9 cellular contexts compared by ENCODE assay signal in genomic region chr14:75283884-75284563, GRCh38. TPM values are rescaled to one million over a fixed set of nuclear protein-coding genes. Genes with fewer than 3 reads are reported as not detected.
DNase-seq lines count a peak whose midpoint lies in the region; ATAC-seq and TF ChIP-seq lines count a peak whose summit lies in the region.
"Had no signal": no experiment of that assay in that cellular context is flagged by ENCODE, and none has a peak within 500 bp of the region (broad histone marks: within the 10 kb centered on the region; RNA-seq: fewer than 3 reads in every experiment).

No MANE protein-coding gene starts in this region.

- DNase-seq in RPMI7951 (ENCODE audit: low read depth) (peak; percentile 28), epithelial cell of esophagus (ENCODE audit: low read depth) (peak; percentile 62), trophoblast cell (peak; percentile 90 to 92)
- no peak for DNase-seq in activated CD8-positive, alpha-beta memory T cell treated with anti-CD3 and anti-CD28 coated beads, Interleukin-2, amount 50 U/mL, for 48 hours
- DNase-seq: NCI-H2029 had no signal

- peaks cover 10 to 14% of the 10 kb centered on the region in 2 experiments for H3K36me3 ChIP-seq in trophoblast cell (ENCODE audit: control insufficient read depth in 1 of 2, insufficient read depth in 2 of 2, low read length in 2 of 2)

- H3K14ac ChIP-seq in trophoblast cell (ENCODE audit: low read length): no peak overlapping the region

- peak overlapping the region; percentile 0 for H2BK5ac ChIP-seq in trophoblast cell (ENCODE audit: low read depth, low read length, poor library complexity)

- H3K18ac ChIP-seq in trophoblast cell (ENCODE audit: low read length): peak overlapping the region; percentile 3

- ATAC-seq in HG03432 (IDR thresholded peaks at IDR 0.05; ENCODE audit: unreplicated experiment): no peak
- ATAC-seq in HG03280 (IDR thresholded peaks at IDR 0.05; ENCODE audit: unreplicated experiment): no peak

- H4K91ac ChIP-seq in trophoblast cell (ENCODE audit: low read depth, low read length): peak overlapping the region; percentile 10

- no peak overlapping the region for H2AFZ ChIP-seq in trophoblast cell (ENCODE audit: insufficient read depth, low read length, poor library complexity)

- no peak overlapping the region for H3K9ac ChIP-seq in trophoblast cell (ENCODE audit: low read length)

- H3K4me3 ChIP-seq in epithelial cell of esophagus (ENCODE audit: low read length) (no peak overlapping the region), trophoblast cell (ENCODE audit: low read depth, low read length) (no peak overlapping the region)
- H3K4me3 ChIP-seq: SJSA1 had no signal

- no peak overlapping the region for H3K23ac ChIP-seq in trophoblast cell (ENCODE audit: low read length)

- H3K79me1 ChIP-seq in trophoblast cell (ENCODE audit: low read length): peaks cover 6% of the 10 kb centered on the region

- no peak overlapping the region for H3K4ac ChIP-seq in trophoblast cell (ENCODE audit: low read depth, low read length)

- peaks cover 9 to 19% of the 10 kb centered on the region in 2 experiments for H3K4me1 ChIP-seq in trophoblast cell (ENCODE audit: control insufficient read depth in 1 of 2, insufficient read depth in 2 of 2, low read length in 2 of 2)

- no peaks in the 10 kb centered on the region for H3K9me3 ChIP-seq in trophoblast cell (ENCODE audit: insufficient read depth, low read depth, low read length)
- H3K9me3 ChIP-seq: SJSA1 had no signal

- WGBS in trophoblast cell (ENCODE audit: extremely low coverage, insufficient coverage, insufficient read length): no CpG with 5 or more reads among the region's 5 CpGs

- no peak overlapping the region for H3K4me2 ChIP-seq in trophoblast cell (ENCODE audit: low read length)

- TF ChIP-seq CTCF in GM12873 (IDR thresholded peaks at IDR 0.05; ENCODE audit: insufficient read depth, low read depth, low read length, missing control alignments) (peak; percentile 4), epithelial cell of esophagus (IDR thresholded peaks at IDR 0.05; ENCODE audit: insufficient read depth, low read depth, low read length, missing control alignments) (no peak)

- peak overlapping the region; percentile 8 for H2BK120ac ChIP-seq in trophoblast cell (ENCODE audit: insufficient read depth, low read length, poor library complexity)

- peaks cover 3% of the 10 kb centered on the region for H3K79me2 ChIP-seq in trophoblast cell (ENCODE audit: control insufficient read depth, insufficient read depth, low read length, poor library complexity)

- H3K27me3 ChIP-seq in trophoblast cell (ENCODE audit: insufficient read depth, low read length): no peaks in the 10 kb centered on the region
- H3K27me3 ChIP-seq: SJSA1 had no signal

- H3K27ac ChIP-seq in trophoblast cell (ENCODE audit: low read depth, low read length): no peak overlapping the region
- H3K27ac ChIP-seq: SJSA1 had no signal

- no peak overlapping the region for H2AK5ac ChIP-seq in trophoblast cell (ENCODE audit: low read length)

- H4K12ac ChIP-seq in trophoblast cell (ENCODE audit: low read depth, low read length): no peak overlapping the region

- no peak overlapping the region for H4K8ac ChIP-seq in trophoblast cell (ENCODE audit: low read depth, low read length)

- peak overlapping the region; percentile 29 for H2BK12ac ChIP-seq in trophoblast cell (ENCODE audit: low read length)

RNA-seq across cellular contexts. Expression of gene FOS, which starts 5.4 kb away (rescaled TPM):
- 6.9 and 7.7 TPM in 2 replicates for total RNA-seq in RPMI7951 (2014; rRNA removed; shearing (Covaris generic))
- 26.6 and 30.7 TPM in 2 replicates for polyA plus RNA-seq in trophoblast cell (2013)
